In genomic region chr7:99050971-99051370, GRCh38 we compare ENCODE assay signal across 22 cellular contexts.
DNase-seq lines count a peak whose midpoint lies in the region; ATAC-seq, FAIRE-seq and TF ChIP-seq lines count a peak whose summit lies in the region.
"Had no signal": no experiment of that assay in that cellular context is flagged by ENCODE, and none has a peak within 500 bp of the region (broad histone marks: within the 10 kb centered on the region; RNA-seq: fewer than 3 reads in every experiment).

No MANE protein-coding gene starts in this region.

- H3K27me3 ChIP-seq in HepG2 (ENCODE audit: control insufficient read depth in 1 of 2, insufficient read depth in 2 of 2, low read length in 2 of 2): no peaks in the 10 kb centered on the region
- no peaks in the 10 kb centered on the region for H3K27me3 ChIP-seq in right lobe of liver
- no peaks in the 10 kb centered on the region for H3K27me3 ChIP-seq in hepatocyte
- no peaks in the 10 kb centered on the region for H3K27me3 ChIP-seq in esophagus squamous epithelium
- H3K27me3 ChIP-seq: suprapubic skin had no signal

- CTCF ChIA-PET in HepG2 (lab: Yijun Ruan, JAX; ENCODE audit: low intra/inter-chr PET ratio, low total read pairs): no interaction called here

- ATAC-seq in HepG2: no peak
- no peak for ATAC-seq in right lobe of liver
- no peak for ATAC-seq in GM18519 (IDR thresholded peaks at IDR 0.05; ENCODE audit: low FRiP score, unreplicated experiment)
- no peak for ATAC-seq in left lobe of liver
- ATAC-seq: activated T-cell treated with anti-CD3 and anti-CD28 coated beads, Interleukin-2, amount 50 U/mL, for 4 hours had no signal

- no peaks in the 10 kb centered on the region for H4K20me1 ChIP-seq in HepG2 (ENCODE audit: insufficient read depth, low read length)
- H4K20me1 ChIP-seq in hepatocyte (ENCODE audit: insufficient read depth, poor library complexity, severe bottlenecking): no peaks in the 10 kb centered on the region

- POLR2A ChIA-PET in HepG2 (lab: Yijun Ruan, JAX): no interaction called here

- TF ChIP-seq EP300 in HepG2 (IDR thresholded peaks at IDR 0.05; ENCODE audit: low read depth in 2 of 2, low read length in 2 of 2) (peak in 1 of 2 experiments; percentile 22; a peak in 1 of 4 replicates), HepG2 (CRISPR knock-in tag; IDR thresholded peaks at IDR 0.05; ENCODE audit: borderline replicate concordance) (no peak)

- H3K27me3 Mint-ChIP-seq in activated naive CD8-positive, alpha-beta T cell: no peaks in the 10 kb centered on the region

- H3K4me1 Mint-ChIP-seq in activated naive CD8-positive, alpha-beta T cell (ENCODE audit: low read depth): peaks cover 15% of the 10 kb centered on the region

- H3K36me3 Mint-ChIP-seq in activated naive CD8-positive, alpha-beta T cell: peaks cover 4% of the 10 kb centered on the region

- H3K4me2 ChIP-seq in HepG2 (ENCODE audit: low read depth, low read length) (no peak overlapping the region), hepatocyte (no peak overlapping the region)

- in situ Hi-C loops in HepG2 (cut with HindIII; ENCODE audit: extremely low pct_ligation_motif_present, low pct_unique_long_range_greater_than_20kb): no loop called here

- H3K9me3 Mint-ChIP-seq in activated naive CD8-positive, alpha-beta T cell (ENCODE audit: low read depth): no peaks in the 10 kb centered on the region
- H3K9me3 Mint-ChIP-seq: activated T-cell treated with anti-CD3 and anti-CD28 coated beads, Interleukin-2, amount 50 U/mL, for 4 hours had no signal

- H3K4me3 ChIP-seq in HepG2 (replicated peaks in 1 of 3; ENCODE audit: insufficient read depth in 1 of 3, low read depth in 2 of 3, low read length in 3 of 3) (no peak overlapping the region), right lobe of liver (no peak overlapping the region), hepatocyte (no peak overlapping the region), esophagus squamous epithelium (no peak overlapping the region)
- H3K4me3 ChIP-seq: HAP-1, skin epidermis, suprapubic skin had no signal

- H2AFZ ChIP-seq in HepG2 (ENCODE audit: low read length) (no peak overlapping the region), hepatocyte (no peak overlapping the region)

- intact Hi-C loops in HepG2 (cut with micrococcal nuclease; ENCODE audit: unreplicated experiment): no loop called here
- intact Hi-C loops in right lobe of liver (cut with DNase I): no loop called here
- intact Hi-C loops in esophagus squamous epithelium (cut with DNase I): no loop called here

- TF ChIP-seq RAD21 in HepG2 (CRISPR knock-in tag; IDR thresholded peaks at IDR 0.05): no peak

- H3K9me3 ChIP-seq in HepG2 (ENCODE audit: low read length): no peaks in the 10 kb centered on the region
- H3K9me3 ChIP-seq in right lobe of liver: no peaks in the 10 kb centered on the region
- no peaks in the 10 kb centered on the region for H3K9me3 ChIP-seq in hepatocyte (ENCODE audit: low read depth)
- H3K9me3 ChIP-seq in esophagus squamous epithelium: no peaks in the 10 kb centered on the region
- H3K9me3 ChIP-seq: HAP-1, suprapubic skin had no signal

- H3K9me2 ChIP-seq in hepatocyte (replicated peaks; ENCODE audit: insufficient read depth): no peaks in the 10 kb centered on the region

- 51% methylated on average over 2 of the region's 2 CpGs for WGBS in HepG2 (ENCODE audit: low lambda C conversion rate)
- WGBS in right lobe of liver (ENCODE audit: insufficient coverage, low coverage, low lambda C conversion rate, missing lambda C conversion rate): 61% methylated on average over 2 of the region's 2 CpGs
- WGBS in hepatocyte (ENCODE audit: low lambda C conversion rate, missing lambda C conversion rate): 49% methylated on average over 2 of the region's 2 CpGs
- 53 to 54% methylated on average over 2 of the region's 2 CpGs for WGBS in esophagus squamous epithelium, 2 donors

- H3K79me2 ChIP-seq in HepG2 (ENCODE audit: insufficient read depth, low read length) (no peaks in the 10 kb centered on the region), hepatocyte (no peaks in the 10 kb centered on the region)

- H3K27ac ChIP-seq in HepG2 (ENCODE audit: extremely low read length, insufficient read depth, low read length): no peak overlapping the region
- H3K27ac ChIP-seq in right lobe of liver: no peak overlapping the region
- H3K27ac ChIP-seq in hepatocyte: peak overlapping the region; percentile 46
- H3K27ac ChIP-seq in esophagus squamous epithelium: peak overlapping the region in 1 of 4 donors; percentile 9
- H3K27ac ChIP-seq: skin epidermis, suprapubic skin had no signal

- FAIRE-seq in HepG2 (lab: Jason Lieb, UNC): no peak
- FAIRE-seq: bronchial epithelial cell, GM12891 had no signal

- no peak overlapping the region for H3K4me3 Mint-ChIP-seq in activated naive CD8-positive, alpha-beta T cell
- H3K4me3 Mint-ChIP-seq: activated T-cell treated with anti-CD3 and anti-CD28 coated beads, Interleukin-2, amount 50 U/mL, for 4 hours had no signal

- peaks cover 9 to 61% of the 10 kb centered on the region in 2 experiments; a peak in 4 of 5 replicates for H3K36me3 ChIP-seq in HepG2 (replicated peaks in 1 of 2; ENCODE audit: control insufficient read depth in 1 of 2, insufficient read depth in 2 of 2, low read length in 2 of 2)
- H3K36me3 ChIP-seq in right lobe of liver: peaks cover 0 to 81% (median 25%) of the 10 kb centered on the region in 4 donors
- H3K36me3 ChIP-seq in hepatocyte (replicated peaks; ENCODE audit: insufficient read depth, low read depth): no peaks in the 10 kb centered on the region
- H3K36me3 ChIP-seq in esophagus squamous epithelium: peaks cover 12 to 100% (median 72%) of the 10 kb centered on the region in 3 donors

- H3K9ac ChIP-seq in HepG2 (ENCODE audit: insufficient read depth, low read depth, low read length): no peak overlapping the region

- H3K4me1 ChIP-seq in HepG2 (ENCODE audit: insufficient read depth, low read length) (peaks cover 15% of the 10 kb centered on the region), right lobe of liver (no peaks in the 10 kb centered on the region), hepatocyte (ENCODE audit: insufficient read depth) (no peaks in the 10 kb centered on the region), esophagus squamous epithelium (no peaks in the 10 kb centered on the region)
- H3K4me1 ChIP-seq: HAP-1, suprapubic skin had no signal

- peak overlapping the region; percentile 54 for H3K27ac Mint-ChIP-seq in activated naive CD8-positive, alpha-beta T cell

- TF ChIP-seq CTCF in HepG2 (CRISPR knock-in tag; IDR thresholded peaks at IDR 0.05) (no peak), right lobe of liver (IDR thresholded peaks at IDR 0.05) (no peak), hepatocyte (IDR thresholded peaks at IDR 0.05; ENCODE audit: poor library complexity) (no peak), esophagus squamous epithelium (IDR thresholded peaks at IDR 0.05) (no peak)

- BruUV-seq in HepG2 (replicated peaks; lab: Mats Ljungman, UMichigan): no TSS peak

- DNase-seq in HepG2 (ENCODE audit: low spot score) (peak; percentile 49), right lobe of liver (no peak), hepatocyte (ENCODE audit: low spot score) (no peak), esophagus squamous epithelium (lab: John Stamatoyannopoulos, UW) (no peak), left lobe of liver (ENCODE audit: low spot score) (no peak)
- DNase-seq: activated CD4-positive, CD25-positive, alpha-beta regulatory T cell treated with anti-CD3 and anti-CD28 coated beads, Interleukin-2, amount 50 U/mL, for 72 hours; activated CD8-positive, alpha-beta memory T cell treated with anti-CD3 and anti-CD28 coated beads for 24 hours; activated T-cell treated with anti-CD3 and anti-CD28 coated beads, Interleukin-2, amount 50 U/mL, for 4 hours; C1 segment of cervical spinal cord; cortex of kidney; NCI-H1048; NCI-H187 treated with DMSO at 0.1 percent for 48 hours; NCI-H526; stimulated activated CD4-positive, alpha-beta T cell treated with anti-CD3 and anti-CD28 coated beads, Interleukin-1b, Interleukin-23, amount 100 ng/mL, for 48 hours; T-helper 1 cell had no signal

- TF ChIP-seq POLR2A in HepG2 (IDR thresholded peaks at IDR 0.05; ENCODE audit: insufficient read depth in 1 of 2, low read depth in 2 of 2, low read length in 2 of 2) (no peak), right lobe of liver (IDR thresholded peaks at IDR 0.05) (no peak), esophagus squamous epithelium (IDR thresholded peaks at IDR 0.05) (no peak)

TF ChIP-seq in HepG2, 621 proteins besides CTCF, POLR2A, EP300 and RAD21 (continues in another document):
- TF ChIP-seq, protein P1, sequence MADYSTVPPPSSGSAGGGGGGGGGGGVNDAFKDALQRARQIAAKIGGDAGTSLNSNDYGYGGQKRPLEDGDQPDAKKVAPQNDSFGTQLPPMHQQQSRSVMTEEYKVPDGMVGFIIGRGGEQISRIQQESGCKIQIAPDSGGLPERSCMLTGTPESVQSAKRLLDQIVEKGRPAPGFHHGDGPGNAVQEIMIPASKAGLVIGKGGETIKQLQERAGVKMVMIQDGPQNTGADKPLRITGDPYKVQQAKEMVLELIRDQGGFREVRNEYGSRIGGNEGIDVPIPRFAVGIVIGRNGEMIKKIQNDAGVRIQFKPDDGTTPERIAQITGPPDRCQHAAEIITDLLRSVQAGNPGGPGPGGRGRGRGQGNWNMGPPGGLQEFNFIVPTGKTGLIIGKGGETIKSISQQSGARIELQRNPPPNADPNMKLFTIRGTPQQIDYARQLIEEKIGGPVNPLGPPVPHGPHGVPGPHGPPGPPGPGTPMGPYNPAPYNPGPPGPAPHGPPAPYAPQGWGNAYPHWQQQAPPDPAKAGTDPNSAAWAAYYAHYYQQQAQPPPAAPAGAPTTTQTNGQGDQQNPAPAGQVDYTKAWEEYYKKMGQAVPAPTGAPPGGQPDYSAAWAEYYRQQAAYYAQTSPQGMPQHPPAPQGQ (CRISPR knock-in tag; IDR thresholded peaks at IDR 0.05; ENCODE audit: borderline replicate concordance): no peak
